ENCODE assay signal across 8 cellular contexts in the genomic region with DNA sequence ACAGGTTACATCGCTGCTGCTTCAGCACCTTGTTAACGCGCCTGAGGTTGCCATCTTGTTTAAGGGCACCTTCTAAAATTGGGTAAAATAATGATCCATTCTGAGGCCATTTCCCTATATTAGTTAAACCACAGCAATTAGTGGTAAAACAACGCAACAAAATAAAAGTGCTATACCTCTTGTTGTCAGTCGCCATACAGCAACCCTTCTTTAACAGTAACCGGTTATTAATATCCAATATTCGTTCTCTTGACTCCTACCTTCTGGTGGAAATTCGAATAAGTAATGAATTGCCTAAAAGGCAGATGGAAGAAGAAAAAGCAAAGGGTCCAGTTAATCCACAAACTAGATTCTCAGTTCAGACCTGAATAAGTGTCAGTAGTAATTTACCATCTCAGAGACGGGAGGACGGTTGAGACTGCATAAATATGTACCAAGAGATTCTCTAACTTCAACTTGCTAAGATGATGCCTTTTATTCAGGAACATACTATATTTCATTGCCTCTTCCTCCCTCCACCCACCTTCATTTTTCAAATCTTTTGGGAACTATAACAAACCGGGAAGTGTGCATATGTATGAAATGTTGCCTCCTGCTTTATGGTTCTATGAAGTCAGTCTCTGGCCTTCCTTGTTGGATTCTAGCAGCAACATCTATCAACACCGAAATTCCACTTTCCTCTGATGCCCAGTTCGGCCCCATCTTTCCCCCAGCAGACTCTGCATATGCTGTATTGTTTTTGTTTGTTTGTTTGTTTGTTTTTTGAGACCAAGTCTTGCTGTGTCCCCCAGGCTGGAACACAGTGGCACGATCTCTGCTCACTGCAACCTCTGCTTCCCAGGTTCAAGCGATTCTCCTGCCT. TPM values are rescaled to one million over a fixed set of nuclear protein-coding genes. Genes with fewer than 3 reads are reported as not detected.
DNase-seq lines count a peak whose midpoint lies in the region; ATAC-seq and TF ChIP-seq lines count a peak whose summit lies in the region.

No MANE protein-coding gene starts in this region.

- ATAC-seq in CD4-positive, CD25-positive, alpha-beta regulatory T cell (ENCODE audit: low read depth in 2 of 2) = no peak
- ATAC-seq in Panc1 (no peak), HG02623 (IDR thresholded peaks at IDR 0.05; ENCODE audit: unreplicated experiment) (no peak)

- no peaks in the 10 kb centered on the region for H3K9me3 ChIP-seq in CD4-positive, CD25-positive, alpha-beta regulatory T cell (ENCODE audit: control insufficient read depth in 2 of 2, low read length in 2 of 2)
- no peaks in the 10 kb centered on the region for H3K9me3 ChIP-seq in Panc1 (ENCODE audit: control insufficient read depth, insufficient read depth, low read depth, low read length)
- no peaks in the 10 kb centered on the region for H3K9me3 ChIP-seq in neuron (ENCODE audit: low read length)

- CTCF ChIA-PET in Panc1 (lab: Charles Lee) = no interaction called here

- peak overlapping the region; percentile 94 for H3K27ac ChIP-seq in CD4-positive, CD25-positive, alpha-beta regulatory T cell (ENCODE audit: insufficient read depth, low read length, poor library complexity, severe bottlenecking)
- peak overlapping the region; percentile 98 for H3K27ac ChIP-seq in Panc1 (ENCODE audit: low read length)

- H3K4me1 ChIP-seq in CD4-positive, CD25-positive, alpha-beta regulatory T cell (ENCODE audit: control insufficient read depth, insufficient read depth, low read length, poor library complexity, severe bottlenecking) = peaks cover 13% of the 10 kb centered on the region
- H3K4me1 ChIP-seq in Panc1 (ENCODE audit: control insufficient read depth, insufficient read depth, low read length) (no peaks in the 10 kb centered on the region; the same call in 1 of the 2 replicates), neuron (ENCODE audit: insufficient read depth, low read length) (peaks cover 13% of the 10 kb centered on the region)

- H3K27ac Mint-ChIP-seq in CD4-positive, CD25-positive, alpha-beta regulatory T cell = peak overlapping the region; percentile 92 to 98 (median 95)
- H3K27ac Mint-ChIP-seq in endothelial cell (ENCODE audit: unreplicated experiment) = peak overlapping the region; percentile 99

- peaks cover 5 to 46% (median 20%) of the 10 kb centered on the region in 4 donors for H3K4me1 Mint-ChIP-seq in CD4-positive, CD25-positive, alpha-beta regulatory T cell
- H3K4me1 Mint-ChIP-seq in endothelial cell (ENCODE audit: unreplicated experiment) = peaks cover 15% of the 10 kb centered on the region

- peak overlapping the region; percentile 79 to 91 (median 86) for H3K4me3 Mint-ChIP-seq in CD4-positive, CD25-positive, alpha-beta regulatory T cell
- peak overlapping the region; percentile 98 for H3K4me3 Mint-ChIP-seq in endothelial cell (ENCODE audit: unreplicated experiment)

- peaks cover 12% of the 10 kb centered on the region for H3K36me3 Mint-ChIP-seq in CD4-positive, CD25-positive, alpha-beta regulatory T cell
- peaks cover 18% of the 10 kb centered on the region for H3K36me3 Mint-ChIP-seq in endothelial cell (ENCODE audit: low read depth, unreplicated experiment)

- in situ Hi-C loops in Panc1 (cut with HindIII; ENCODE audit: low pct_unique_long_range_greater_than_20kb, low sequenced_read_pairs) = no loop called here

- DNase-seq in CD4-positive, CD25-positive, alpha-beta regulatory T cell = no peak
- DNase-seq in Panc1 (ENCODE audit: low read depth, low spot score) (no peak), endothelial cell (ENCODE audit: low spot score) (no peak), nucleus accumbens (lab: John Stamatoyannopoulos, UW) (no peak), superior temporal gyrus (ENCODE audit: extremely low spot score) (no peak), NCI-H69 (lab: John Stamatoyannopoulos, UW) (no peak)

- intact Hi-C loops in Panc1 (cut with micrococcal nuclease; ENCODE audit: unreplicated experiment) = no loop called here

- no TSS peak for BruUV-seq in Panc1 (replicated peaks; lab: Mats Ljungman, UMichigan)

- H2AFZ ChIP-seq in neuron (ENCODE audit: low read depth, low read length) = peak overlapping the region; percentile 49

- peaks cover 5% of the 10 kb centered on the region for H3K27me3 Mint-ChIP-seq in CD4-positive, CD25-positive, alpha-beta regulatory T cell
- peaks cover 4% of the 10 kb centered on the region for H3K27me3 Mint-ChIP-seq in endothelial cell (ENCODE audit: unreplicated experiment)

- peaks cover 14% of the 10 kb centered on the region for H3K36me3 ChIP-seq in CD4-positive, CD25-positive, alpha-beta regulatory T cell (ENCODE audit: control insufficient read depth, insufficient read depth, low read length)
- H3K36me3 ChIP-seq in Panc1 (ENCODE audit: control insufficient read depth, insufficient read depth, low read length) (peaks cover 8% of the 10 kb centered on the region), neuron (ENCODE audit: insufficient read depth, low read length) (peaks cover 22% of the 10 kb centered on the region)

- no peaks in the 10 kb centered on the region for H3K9me3 Mint-ChIP-seq in CD4-positive, CD25-positive, alpha-beta regulatory T cell
- no peaks in the 10 kb centered on the region for H3K9me3 Mint-ChIP-seq in endothelial cell (ENCODE audit: unreplicated experiment)

- no peaks in the 10 kb centered on the region for H3K27me3 ChIP-seq in CD4-positive, CD25-positive, alpha-beta regulatory T cell (ENCODE audit: control insufficient read depth, insufficient read depth, low read length)
- H3K27me3 ChIP-seq in Panc1 (ENCODE audit: control insufficient read depth, insufficient read depth, low read length) (no peaks in the 10 kb centered on the region), neuron (ENCODE audit: insufficient read depth, low read length) (no peaks in the 10 kb centered on the region)

- TF ChIP-seq CTCF in Panc1 (IDR thresholded peaks at IDR 0.05) (no peak), endothelial cell (IDR thresholded peaks at IDR 0.05; ENCODE audit: unreplicated experiment) (no peak)

- H3K4me3 ChIP-seq in CD4-positive, CD25-positive, alpha-beta regulatory T cell (ENCODE audit: low read depth, low read length) = peak overlapping the region; percentile 98
- H3K4me3 ChIP-seq in Panc1 (ENCODE audit: low read depth in 2 of 2, low read length in 2 of 2) (peak overlapping the region; percentile 72 to 90), neuron (ENCODE audit: low read length) (peak overlapping the region; percentile 85)

- POLR2A ChIA-PET in Panc1 (lab: Charles Lee) = no interaction called here

RNA-seq across cellular contexts. Expression of a gene that starts 0.8 kb away (rescaled TPM):
- total RNA-seq in CD4-positive, CD25-positive, alpha-beta regulatory T cell = 13.8 TPM
- polyA plus RNA-seq in CD4-positive, CD25-positive, alpha-beta regulatory T cell = 10 to 100 TPM; 28.2 to 50.9 (median 39.5) TPM
- total RNA-seq in Panc1 (2021; ENCODE audit: unreplicated experiment) = 149 TPM
- 252 TPM for polyA plus RNA-seq in Panc1 (2012; ENCODE audit: insufficient read length)
- 177 TPM for total RNA-seq in endothelial cell (ENCODE audit: unreplicated experiment)

RNA-seq across cellular contexts. Expression of a gene that starts 6.5 kb away (rescaled TPM):
- total RNA-seq in CD4-positive, CD25-positive, alpha-beta regulatory T cell = not detected
- polyA plus RNA-seq in CD4-positive, CD25-positive, alpha-beta regulatory T cell = not detected
- total RNA-seq in Panc1 (2021; ENCODE audit: unreplicated experiment) = not detected
- not detected for polyA plus RNA-seq in Panc1 (2012; ENCODE audit: insufficient read length)
- total RNA-seq in endothelial cell (ENCODE audit: unreplicated experiment) = not detected

RNA-seq across cellular contexts. Expression of a gene that starts 21.8 kb away (rescaled TPM):
- total RNA-seq in CD4-positive, CD25-positive, alpha-beta regulatory T cell = 2.9 TPM
- under 1 TPM; 0.17 to 0.79 (median 0.25) TPM for polyA plus RNA-seq in CD4-positive, CD25-positive, alpha-beta regulatory T cell
- total RNA-seq in Panc1 (2021; ENCODE audit: unreplicated experiment) (9.0 TPM), endothelial cell (ENCODE audit: unreplicated experiment) (13.6 TPM)
- polyA plus RNA-seq in Panc1 (2012; ENCODE audit: insufficient read length) = 6.8 TPM

RNA-seq across cellular contexts. Expression of a gene that starts 25.6 kb away (rescaled TPM):
- total RNA-seq in CD4-positive, CD25-positive, alpha-beta regulatory T cell = 8.5 TPM
- polyA plus RNA-seq in CD4-positive, CD25-positive, alpha-beta regulatory T cell = 1 to 10 TPM; 4.7 to 7.5 (median 6.9) TPM
- total RNA-seq in Panc1 (2021; ENCODE audit: unreplicated experiment) (5.6 TPM), endothelial cell (ENCODE audit: unreplicated experiment) (9.0 TPM)
- 7.1 TPM for polyA plus RNA-seq in Panc1 (2012; ENCODE audit: insufficient read length)

RNA-seq across cellular contexts. Expression of a gene that starts 53.2 kb away (rescaled TPM):
- 0.54 TPM for total RNA-seq in CD4-positive, CD25-positive, alpha-beta regulatory T cell
- 1 to 10 TPM in 1 of 4 donors, under 1 TPM in 3; 0.20 to 1.0 (median 0.71) TPM for polyA plus RNA-seq in CD4-positive, CD25-positive, alpha-beta regulatory T cell
- total RNA-seq in Panc1 (2021; ENCODE audit: unreplicated experiment) (50.2 TPM), endothelial cell (ENCODE audit: unreplicated experiment) (7.2 TPM)
- 22.9 TPM for polyA plus RNA-seq in Panc1 (2012; ENCODE audit: insufficient read length)

Comparison
In these comparisons a context has a peak if more than half of its experiments do, and no peak if none do; other contexts are left out.
1. RNA of a gene that starts 0.8 kb away (total RNA-seq): 177 TPM in endothelial cell (single experiment) and 149 TPM in Panc1 (single experiment); 13.8 TPM in CD4-positive, CD25-positive, alpha-beta regulatory T cell (single experiment); every median in the first group is over 10 times any median in the second.
2. Peak in every context shown above with its lines, with median percentiles within 50 percentile points of each other: H3K4me3 ChIP-seq.